In the genomic region with DNA sequence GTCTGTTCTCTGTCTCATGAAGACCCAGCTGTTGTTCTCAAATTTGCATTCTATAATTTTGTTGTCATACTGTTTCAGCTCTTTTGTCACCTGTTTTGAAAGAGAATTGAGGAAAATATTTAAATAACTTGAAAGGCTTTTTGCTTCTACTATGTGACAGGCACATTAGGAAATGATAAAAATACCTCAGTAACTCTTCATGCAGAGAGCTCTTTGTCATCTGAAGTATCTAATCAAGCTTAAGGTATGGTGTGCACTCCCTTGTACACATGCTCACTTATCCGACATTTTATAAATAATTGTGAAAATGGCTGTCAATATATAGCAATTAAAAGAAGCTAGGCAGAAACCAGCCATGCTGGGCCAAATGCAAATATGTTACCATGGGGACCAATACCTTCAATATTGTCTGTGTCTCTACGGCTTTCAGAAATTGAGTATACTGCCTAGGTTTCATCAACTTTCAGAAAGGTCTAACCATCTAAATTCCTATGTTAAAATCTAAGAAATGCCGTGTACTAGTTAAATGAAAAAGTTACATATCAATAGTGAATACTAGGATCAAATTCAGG, we compare ENCODE assay signal across 23 cellular contexts.
"Had no signal": no experiment of that assay in that cellular context is flagged by ENCODE, and none has a peak within 500 bp of the region (broad histone marks: within the 10 kb centered on the region; RNA-seq: fewer than 3 reads in every experiment).

No MANE protein-coding gene starts in this region.

- ATAC-seq: activated CD8-positive, alpha-beta T cell treated with anti-CD3 and anti-CD28 coated beads, Interleukin-2, amount 10 ng/mL, durations not matched to agents 7 days and 5 days; effector memory CD8-positive, alpha-beta T cell; esophagus mucosa; left lobe of liver; natural killer cell treated with Interleukin-12 subunit alpha and Interleukin-12 subunit beta and Interleukin-15 and Interleukin-18, amount 100 ng/mL, for 72 hours had no signal

- H3K27me3 ChIP-seq: colonic mucosa, dorsolateral prefrontal cortex, ovary, vagina had no signal

- H3K9me3 ChIP-seq: colonic mucosa, ovary, prostate gland, thoracic aorta, vagina had no signal

- H3K27ac Mint-ChIP-seq: activated CD8-positive, alpha-beta T cell treated with anti-CD3 and anti-CD28 coated beads, Interleukin-2, amount 10 ng/mL, durations not matched to agents 7 days and 5 days; activated naive CD4-positive, alpha-beta T cell treated with anti-CD3 and anti-CD28 coated beads, Interleukin-2, amount 50 U/mL, for 24 hours; effector memory CD8-positive, alpha-beta T cell; natural killer cell treated with Interleukin-12 subunit alpha and Interleukin-12 subunit beta and Interleukin-15 and Interleukin-18, amount 100 ng/mL, for 72 hours; type B pancreatic cell had no signal

- H3K4me1 ChIP-seq: colonic mucosa, prostate gland, vagina had no signal

- H3K27ac ChIP-seq: colonic mucosa, dorsolateral prefrontal cortex, ovary, prostate gland, thoracic aorta, vagina, WERI-Rb-1 had no signal

- DNase-seq: activated CD4-positive, alpha-beta T cell treated with anti-CD3 and anti-CD28 coated beads for 1 hour; activated CD4-positive, alpha-beta T cell treated with anti-CD3 and anti-CD28 coated beads, Interleukin-2, amount 50 U/mL, for 1 hour; activated CD8-positive, alpha-beta T cell treated with anti-CD3 and anti-CD28 coated beads, Interleukin-2, amount 10 ng/mL, durations not matched to agents 7 days and 5 days; activated gamma-delta T cell treated with Interleukin-2 at 50 U/mL for 16 hours; colonic mucosa; dorsolateral prefrontal cortex; effector memory CD8-positive, alpha-beta T cell; foreskin melanocyte; ovary; stimulated activated CD4-positive, alpha-beta T cell treated with anti-CD3 and anti-CD28 coated beads, Interleukin-2, amount 100 ng/mL, for 48 hours; stimulated activated CD8-positive, alpha-beta memory T cell treated with anti-CD3 and anti-CD28 coated beads, Interleukin-4, amount 100 ng/mL, for 48 hours; stimulated activated naive CD4-positive, alpha-beta T cell treated with Interleukin-2 at 50 U/mL for 16 hours; WERI-Rb-1 had no signal

- H3K36me3 ChIP-seq: colonic mucosa, ovary, prostate gland, thoracic aorta, WERI-Rb-1 had no signal

- H3K9me3 Mint-ChIP-seq: central memory CD8-positive, alpha-beta T cell; effector memory CD8-positive, alpha-beta T cell; natural killer cell treated with Interleukin-12 subunit alpha and Interleukin-12 subunit beta and Interleukin-15 and Interleukin-18, amount 100 ng/mL, for 72 hours had no signal

- H3K4me3 Mint-ChIP-seq: activated CD8-positive, alpha-beta T cell treated with anti-CD3 and anti-CD28 coated beads, Interleukin-2, amount 10 ng/mL, durations not matched to agents 7 days and 5 days; activated naive CD4-positive, alpha-beta T cell treated with anti-CD3 and anti-CD28 coated beads, Interleukin-2, amount 50 U/mL, for 24 hours; central memory CD8-positive, alpha-beta T cell; effector memory CD8-positive, alpha-beta T cell; natural killer cell treated with Interleukin-12 subunit alpha and Interleukin-12 subunit beta and Interleukin-15 and Interleukin-18, amount 100 ng/mL, for 72 hours; type B pancreatic cell had no signal

- H3K4me3 ChIP-seq: colonic mucosa, dorsolateral prefrontal cortex, lung, ovary, prostate gland, thoracic aorta, vagina had no signal

- H3K27me3 Mint-ChIP-seq: activated naive CD4-positive, alpha-beta T cell treated with anti-CD3 and anti-CD28 coated beads, Interleukin-2, amount 50 U/mL, for 24 hours; central memory CD8-positive, alpha-beta T cell; effector memory CD8-positive, alpha-beta T cell; natural killer cell treated with Interleukin-12 subunit alpha and Interleukin-12 subunit beta and Interleukin-15 and Interleukin-18, amount 100 ng/mL, for 72 hours; type B pancreatic cell had no signal

- H3K4me1 Mint-ChIP-seq: activated naive CD4-positive, alpha-beta T cell treated with anti-CD3 and anti-CD28 coated beads, Interleukin-2, amount 50 U/mL, for 24 hours; central memory CD8-positive, alpha-beta T cell had no signal
